Comparison of ENCODE assay signal across 7 cellular contexts in genomic region chr22:33302049-33302545, GRCh38.
DNase-seq lines count a peak whose midpoint lies in the region; ATAC-seq and TF ChIP-seq lines count a peak whose summit lies in the region.

No MANE protein-coding gene starts in this region.

- H3F3A ChIP-seq in neural progenitor cell (ENCODE audit: low read depth), result no peaks in the 10 kb centered on the region

- H3K36me3 ChIP-seq in NT2/D1 (ENCODE audit: insufficient read depth, insufficient read length, low read length) (peaks cover 8% of the 10 kb centered on the region), neural progenitor cell (no peaks in the 10 kb centered on the region), thyroid gland (no peaks in the 10 kb centered on the region)

- intact Hi-C loops in thyroid gland (cut with DNase I), result loop anchor here (5.0 kb wide), 1 partner anchor 275 kb away; no protein-coding TSS in a partner anchor

- no peaks in the 10 kb centered on the region for H4K20me1 ChIP-seq in neural progenitor cell (ENCODE audit: low read depth)

- DNase-seq in NT2/D1 (ENCODE audit: low read depth, low spot score) (peak; percentile 59), foreskin melanocyte (peak; percentile 53), neural progenitor cell (ENCODE audit: low spot score) (peak; percentile 89), thyroid gland (peak; percentile 74 to 78)
- DNase-seq in activated T-cell treated with anti-CD3 and anti-CD28 coated beads, Interleukin-2, amount 50 U/mL, for 48 hours, result peak; percentile 70 to 78

- H3K4me1 ChIP-seq in NT2/D1 (ENCODE audit: insufficient read depth, insufficient read length), result no peaks in the 10 kb centered on the region
- H3K4me1 ChIP-seq in neural progenitor cell, result peaks cover 15% of the 10 kb centered on the region
- peaks cover 13 to 14% of the 10 kb centered on the region in 2 donors for H3K4me1 ChIP-seq in thyroid gland

- H3K4me3 Mint-ChIP-seq in neural progenitor cell, result peak overlapping the region; percentile 4

- peak; percentile 53 for ATAC-seq in HG03432 (IDR thresholded peaks at IDR 0.05; ENCODE audit: unreplicated experiment)

- H3K4me1 Mint-ChIP-seq in neural progenitor cell, result peaks cover 50% of the 10 kb centered on the region

- H3K9ac ChIP-seq in NT2/D1 (ENCODE audit: insufficient read length, low read depth) (no peak overlapping the region), neural progenitor cell (no peak overlapping the region)

- H3K9me3 Mint-ChIP-seq in neural progenitor cell, result no peaks in the 10 kb centered on the region

- H3K27ac ChIP-seq in neural progenitor cell, result no peak overlapping the region
- H3K27ac ChIP-seq in thyroid gland, result no peak overlapping the region

- no peak overlapping the region for H2AFZ ChIP-seq in neural progenitor cell (replicated peaks)

- peaks cover 2% of the 10 kb centered on the region for H3K27me3 Mint-ChIP-seq in neural progenitor cell (ENCODE audit: insufficient read depth, low read depth)

- H3K9me3 ChIP-seq in NT2/D1 (ENCODE audit: insufficient read depth, low read length) (no peaks in the 10 kb centered on the region), neural progenitor cell (ENCODE audit: low read depth) (no peaks in the 10 kb centered on the region), thyroid gland (no peaks in the 10 kb centered on the region)

- WGBS in thyroid gland, 2 donors, result 23 to 30% methylated on average over 7 to 10 of the region's 10 CpGs

- TF ChIP-seq POLR2A in thyroid gland (IDR thresholded peaks at IDR 0.05), result no peak

- H3K36me3 Mint-ChIP-seq in neural progenitor cell, result peaks cover 10% of the 10 kb centered on the region

- H3K4me3 ChIP-seq in NT2/D1 (ENCODE audit: insufficient read length, low read depth) (no peak overlapping the region), neural progenitor cell (no peak overlapping the region), thyroid gland (replicated peaks in 1 of 3) (no peak overlapping the region)

- TF ChIP-seq CTCF in GM12872 (IDR thresholded peaks at IDR 0.05; ENCODE audit: insufficient read depth, low read depth, low read length), result peak; percentile 98
- TF ChIP-seq CTCF in neural progenitor cell (IDR thresholded peaks at IDR 0.05), result peak; percentile 95
- TF ChIP-seq CTCF in thyroid gland (IDR thresholded peaks at IDR 0.05), result peak; percentile 72 to 96 (median 86)

- H3K4me2 ChIP-seq in neural progenitor cell, result peak overlapping the region; percentile 33

- H3K27me3 ChIP-seq in NT2/D1 (ENCODE audit: insufficient read depth, insufficient read length), result no peaks in the 10 kb centered on the region
- no peaks in the 10 kb centered on the region for H3K27me3 ChIP-seq in neural progenitor cell
- no peaks in the 10 kb centered on the region for H3K27me3 ChIP-seq in thyroid gland

- no peaks in the 10 kb centered on the region for H3K79me2 ChIP-seq in neural progenitor cell (ENCODE audit: low read depth)

- H3K27ac Mint-ChIP-seq in neural progenitor cell, result peak overlapping the region; percentile 51
